26 cellular contexts compared by ENCODE assay signal in the genomic region with DNA sequence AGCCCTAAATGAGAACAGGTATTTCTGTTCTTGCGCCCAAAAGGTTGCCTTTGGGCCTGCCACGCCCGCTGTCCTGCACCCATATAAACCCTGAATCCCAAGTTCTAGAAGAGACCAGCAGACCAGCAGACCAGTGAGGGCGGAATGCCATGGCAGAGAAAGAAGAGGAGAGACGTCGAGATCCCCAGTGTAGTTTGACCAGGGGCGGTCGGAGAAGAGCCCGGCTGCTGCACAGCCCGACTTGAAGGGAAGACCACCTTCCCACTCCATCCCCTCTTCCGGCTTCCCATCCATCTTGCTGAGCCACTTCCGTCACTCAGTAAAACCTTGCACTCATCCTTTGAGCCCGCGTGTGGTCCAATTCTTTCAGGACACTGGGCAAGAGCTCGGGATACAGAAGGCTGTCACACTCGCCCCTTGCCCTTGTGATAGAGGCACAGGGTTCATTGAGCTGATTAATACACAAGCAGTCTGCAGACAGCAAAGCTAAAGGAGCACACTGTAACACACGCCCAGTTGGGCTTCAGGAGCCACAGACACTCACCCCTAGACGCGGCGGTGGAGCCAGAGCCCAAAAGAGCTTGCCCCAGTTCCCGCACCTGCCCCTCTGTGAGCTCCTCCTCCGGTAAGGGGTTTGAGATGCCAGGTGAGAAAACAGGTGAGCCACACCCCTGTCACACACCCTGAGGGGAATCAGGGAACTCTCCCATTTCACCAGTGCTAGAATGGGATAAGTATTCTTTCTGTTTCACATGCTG.
"Had no signal": no experiment of that assay in that cellular context is flagged by ENCODE, and none has a peak within 500 bp of the region (broad histone marks: within the 10 kb centered on the region; RNA-seq: fewer than 3 reads in every experiment).

No MANE protein-coding gene starts in this region.

- H3K4me1 Mint-ChIP-seq: activated CD4-positive, alpha-beta T cell treated with anti-CD3 and anti-CD28 coated beads for 36 hours; activated CD4-positive, alpha-beta T cell treated with anti-CD3 and anti-CD28 coated beads, Interleukin-2, amount 10 ng/mL, durations not matched to agents 7 days and 5 days; activated naive CD4-positive, alpha-beta T cell treated with anti-CD3 and anti-CD28 coated beads, Interleukin-2, amount 10 ng/mL, durations not matched to agents 7 days and 5 days; activated naive CD8-positive, alpha-beta T cell treated with anti-CD3 and anti-CD28 coated beads, Interleukin-2, amount 50 U/mL, for 24 hours; brain had no signal

- H3K9ac ChIP-seq: KMS-11 had no signal

- H3K4me1 ChIP-seq: SJCRH30 had no signal

- H3K9me3 Mint-ChIP-seq: activated T-helper 1 cell treated with anti-CD3 and anti-CD28 coated beads, Interleukin-12 subunit alpha, Interleukin-12 subunit beta, Interleukin-2, Interleukin-4 antibody, amounts not matched to agents 30 ng/mL and 10 ng/mL and 1 ng/mL, durations not matched to agents 14 hours and 24 hours and 36 hours had no signal

- H3K27me3 ChIP-seq: SJCRH30 had no signal

- H3K4me3 Mint-ChIP-seq: activated CD4-positive, alpha-beta T cell treated with anti-CD3 and anti-CD28 coated beads for 36 hours; activated CD4-positive, alpha-beta T cell treated with anti-CD3 and anti-CD28 coated beads, Interleukin-2, amount 10 ng/mL, durations not matched to agents 7 days and 5 days; activated naive CD4-positive, alpha-beta T cell treated with anti-CD3 and anti-CD28 coated beads, Interleukin-2, amount 10 ng/mL, durations not matched to agents 7 days and 5 days; activated naive CD8-positive, alpha-beta T cell; activated naive CD8-positive, alpha-beta T cell treated with anti-CD3 and anti-CD28 coated beads, Interleukin-2, amount 50 U/mL, for 24 hours; activated T-cell treated with anti-CD3 and anti-CD28 coated beads, Interleukin-2, amount 50 U/mL, for 4 hours; activated T-helper 1 cell treated with anti-CD3 and anti-CD28 coated beads, Interleukin-12 subunit alpha, Interleukin-12 subunit beta, Interleukin-2, Interleukin-4 antibody, amounts not matched to agents 30 ng/mL and 10 ng/mL and 1 ng/mL, durations not matched to agents 14 hours and 24 hours and 36 hours; brain had no signal

- H3K27ac ChIP-seq: KMS-11, SJCRH30, SK-N-MC had no signal

- H3K27me3 Mint-ChIP-seq: activated CD4-positive, alpha-beta T cell treated with anti-CD3 and anti-CD28 coated beads for 36 hours; activated CD4-positive, alpha-beta T cell treated with anti-CD3 and anti-CD28 coated beads, Interleukin-2, amount 10 ng/mL, durations not matched to agents 7 days and 5 days; activated naive CD4-positive, alpha-beta T cell treated with anti-CD3 and anti-CD28 coated beads, Interleukin-2, amount 10 ng/mL, durations not matched to agents 7 days and 5 days; activated naive CD8-positive, alpha-beta T cell; activated naive CD8-positive, alpha-beta T cell treated with anti-CD3 and anti-CD28 coated beads, Interleukin-2, amount 50 U/mL, for 24 hours; brain had no signal

- H3K36me3 ChIP-seq: SJCRH30 had no signal

- H3K9me3 ChIP-seq: SJCRH30 had no signal

- H3K27ac Mint-ChIP-seq: activated CD4-positive, alpha-beta T cell treated with anti-CD3 and anti-CD28 coated beads for 36 hours; activated CD4-positive, alpha-beta T cell treated with anti-CD3 and anti-CD28 coated beads, Interleukin-2, amount 10 ng/mL, durations not matched to agents 7 days and 5 days; activated naive CD4-positive, alpha-beta T cell treated with anti-CD3 and anti-CD28 coated beads, Interleukin-2, amount 10 ng/mL, durations not matched to agents 7 days and 5 days; activated naive CD8-positive, alpha-beta T cell; activated naive CD8-positive, alpha-beta T cell treated with anti-CD3 and anti-CD28 coated beads, Interleukin-2, amount 50 U/mL, for 24 hours; activated T-helper 1 cell treated with anti-CD3 and anti-CD28 coated beads, Interleukin-12 subunit alpha, Interleukin-12 subunit beta, Interleukin-2, Interleukin-4 antibody, amounts not matched to agents 30 ng/mL and 10 ng/mL and 1 ng/mL, durations not matched to agents 14 hours and 24 hours and 36 hours; brain had no signal

- DNase-seq: activated CD4-positive, alpha-beta T cell treated with anti-CD3 and anti-CD28 coated beads for 36 hours; activated CD4-positive, alpha-beta T cell treated with anti-CD3 and anti-CD28 coated beads, Interleukin-2, amount 10 ng/mL, durations not matched to agents 7 days and 5 days; activated CD4-positive, alpha-beta T cell treated with anti-CD3 and anti-CD28 coated beads, Interleukin-2, amount 50 U/mL, for 48 hours; activated CD8-positive, alpha-beta memory T cell treated with anti-CD3 and anti-CD28 coated beads, Interleukin-2, amount 50 U/mL, for 4 hours; activated naive CD4-positive, alpha-beta T cell treated with anti-CD3 and anti-CD28 coated beads, Interleukin-2, amount 10 ng/mL, durations not matched to agents 7 days and 5 days; activated naive CD8-positive, alpha-beta T cell treated with anti-CD3 and anti-CD28 coated beads, Interleukin-2, amount 50 U/mL, for 24 hours; activated T-cell treated with anti-CD3 and anti-CD28 coated beads for 4 hours; activated T-cell treated with anti-CD3 and anti-CD28 coated beads, Interleukin-2, amount 50 U/mL, for 4 hours; anterior cingulate cortex; central memory CD4-positive, alpha-beta T cell; NCI-H1105; NCI-H1417 treated with DMSO at 0.1 percent for 48 hours; NCI-H187 treated with DMSO at 0.1 percent for 48 hours; NCI-H2081; NCI-H2171; NCI-H510A; NCI-H526; SHP77; SJCRH30 had no signal

- ATAC-seq: activated CD4-positive, alpha-beta T cell treated with anti-CD3 and anti-CD28 coated beads for 36 hours; activated CD4-positive, CD25-positive, alpha-beta regulatory T cell treated with anti-CD3 and anti-CD28 coated beads, Interleukin-2, amount 50 U/mL, for 24 hours; activated naive CD8-positive, alpha-beta T cell treated with anti-CD3 and anti-CD28 coated beads, Interleukin-2, amount 50 U/mL, for 24 hours; activated T-cell treated with anti-CD3 and anti-CD28 coated beads, Interleukin-2, amount 50 U/mL, for 4 hours; Panc1 had no signal

- H3K4me2 ChIP-seq: KMS-11 had no signal

- H3K4me3 ChIP-seq: SJCRH30, SK-N-MC had no signal

- H3K36me3 Mint-ChIP-seq: activated naive CD4-positive, alpha-beta T cell treated with anti-CD3 and anti-CD28 coated beads, Interleukin-2, amount 10 ng/mL, durations not matched to agents 7 days and 5 days; activated naive CD8-positive, alpha-beta T cell; brain had no signal
